In the genomic region with DNA sequence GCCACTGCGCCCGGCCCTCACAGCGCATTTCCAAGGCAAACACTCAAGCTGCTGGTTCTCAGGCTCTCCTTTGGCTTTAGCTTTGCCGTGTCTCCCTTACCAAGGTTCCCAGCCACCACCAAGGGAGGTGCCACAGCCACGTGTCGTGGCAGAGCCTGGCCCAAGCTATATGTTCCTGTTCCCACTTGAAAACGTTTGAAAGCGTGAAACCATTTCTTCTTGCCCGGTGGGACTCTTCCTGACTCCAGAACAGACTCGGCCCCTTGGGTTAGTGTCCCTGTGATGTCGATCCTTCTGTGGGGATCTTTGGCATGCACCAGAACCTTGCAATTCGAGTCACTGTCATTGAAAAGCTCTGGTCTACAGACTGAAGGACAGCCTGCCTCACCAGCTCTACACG, we compare ENCODE assay signal across 35 cellular contexts.
"Had no signal": no experiment of that assay in that cellular context is flagged by ENCODE, and none has a peak within 500 bp of the region (broad histone marks: within the 10 kb centered on the region; RNA-seq: fewer than 3 reads in every experiment).

No MANE protein-coding gene starts in this region.

- H3K4me3 ChIP-seq: MG63 had no signal

- H3K27me3 ChIP-seq: MG63 had no signal

- H3K9ac ChIP-seq: KMS-11 had no signal

- H3K36me3 ChIP-seq: MG63 had no signal

- H3K9me3 ChIP-seq: MG63 had no signal

- H3K4me2 ChIP-seq: KMS-11 had no signal

- DNase-seq: Karpas-422, Kasumi-1, MG63, MM.1S, MV-4-11, NCI-H1048, NCI-H1092, NCI-H1092 treated with DMSO at 0.1 percent for 48 hours, NCI-H1105, NCI-H1105 treated with DMSO at 0.1 percent for 48 hours, NCI-H1417, NCI-H1417 treated with DMSO at 0.1 percent for 48 hours, NCI-H1436, NCI-H1436 treated with DMSO at 0.1 percent for 48 hours, NCI-H146, NCI-H1694, NCI-H1694 treated with DMSO at 0.1 percent for 48 hours, NCI-H187, NCI-H187 treated with DMSO at 0.1 percent for 48 hours, NCI-H1930, NCI-H2029, NCI-H2029 treated with DMSO at 0.1 percent for 48 hours, NCI-H2081, NCI-H2081 treated with DMSO at 0.1 percent for 48 hours, NCI-H2107, NCI-H2171, NCI-H2171 treated with DMSO at 0.1 percent for 48 hours, NCI-H2227 treated with DMSO at 0.1 percent for 48 hours, NCI-H226, NCI-H345, NCI-H446, NCI-H446 treated with DMSO at 0.1 percent for 48 hours, NCI-H510A, NCI-H510A treated with DMSO at 0.1 percent for 48 hours had no signal

- H3K27ac ChIP-seq: KMS-11 had no signal
